15 cellular contexts compared by ENCODE assay signal in genomic region chr4:147547314-147548056, GRCh38.
A peak's percentile ranks its signal among the peaks of the same experiment; 100 is the strongest.
DNase-seq lines count a peak whose midpoint lies in the region; ATAC-seq and TF ChIP-seq lines count a peak whose summit lies in the region.
"Had no signal": no experiment of that assay in that cellular context is flagged by ENCODE, and none has a peak within 500 bp of the region (broad histone marks: within the 10 kb centered on the region; RNA-seq: fewer than 3 reads in every experiment).

No MANE protein-coding gene starts in this region.

- H3K18ac ChIP-seq in IMR-90 (ENCODE audit: low read depth, low read length) = peak overlapping the region; percentile 84

- H2AFZ ChIP-seq in IMR-90 (replicated peaks; ENCODE audit: low read length, poor library complexity) = peak overlapping the region; percentile 74
- H2AFZ ChIP-seq: neural progenitor cell had no signal

- H3K36me3 ChIP-seq in IMR-90 (ENCODE audit: control insufficient read depth, insufficient read depth, low read length) = no peaks in the 10 kb centered on the region; the same call in 1 of the 2 replicates
- H3K36me3 ChIP-seq: neural progenitor cell had no signal

- peak overlapping the region; percentile 37; the same call in 1 of the 2 replicates for H3K9ac ChIP-seq in IMR-90 (ENCODE audit: low read depth, low read length)
- H3K9ac ChIP-seq: neural progenitor cell had no signal

- POLR2A ChIA-PET in IMR-90 (lab: Charles Lee; ENCODE audit: unreplicated experiment) = interaction anchor here (0.6 kb wide), 1 partner anchor 9 kb away, joined by 4 read pairs; no protein-coding TSS in a partner anchor

- DNase-seq in AG08395 (ENCODE audit: low spot score) = peak; percentile 23
- DNase-seq in IMR-90 = peak; percentile 88
- DNase-seq in fibroblast of the conjunctiva (ENCODE audit: low read depth) = peak; percentile 23
- DNase-seq in posterior cingulate gyrus = no peak
- DNase-seq in activated CD4-positive, alpha-beta T cell treated with anti-CD3 and anti-CD28 coated beads for 1 hour = no peak
- DNase-seq: activated CD8-positive, alpha-beta memory T cell treated with anti-CD3 and anti-CD28 coated beads, Interleukin-2, amount 50 U/mL, for 48 hours; dermis blood vessel endothelial cell; NCI-H510A; SW 1271 had no signal

- no peak for TF ChIP-seq CTCF in IMR-90 (conservative IDR thresholded peaks at IDR 0.05; ENCODE audit: low read depth, low read length)

- ATAC-seq in GM19395 (IDR thresholded peaks at IDR 0.05; ENCODE audit: unreplicated experiment) (peak; percentile 41), IMR-90 (ENCODE audit: low read depth) (peak; percentile 32), HG02840 (IDR thresholded peaks at IDR 0.05; ENCODE audit: low FRiP score, unreplicated experiment) (no peak), HG02970 (IDR thresholded peaks at IDR 0.05; ENCODE audit: low FRiP score, unreplicated experiment) (no peak)
- ATAC-seq: K562 had no signal

- intact Hi-C loops in IMR-90 (cut with micrococcal nuclease) (no loop called here), posterior cingulate gyrus (cut with DNase I) (no loop called here)

- peak overlapping the region; percentile 83 for H3K27ac ChIP-seq in IMR-90 (ENCODE audit: insufficient read depth, low read length)
- H3K27ac ChIP-seq: C4-2B, neural progenitor cell had no signal

- H2BK5ac ChIP-seq in IMR-90 (ENCODE audit: low read depth, low read length, poor library complexity, severe bottlenecking) = peak overlapping the region; percentile 99

- in situ Hi-C loops in IMR-90 (cut with MboI; ENCODE audit: low sequenced_read_pairs) = no loop called here

- no peaks in the 10 kb centered on the region for H3K27me3 ChIP-seq in IMR-90 (ENCODE audit: control insufficient read depth, insufficient read depth, low read length)
- H3K27me3 ChIP-seq: neural progenitor cell had no signal

- dilution Hi-C loops in IMR-90 (cut with HindIII; ENCODE audit: low sequenced_read_pairs, unreplicated experiment) = no loop called here

- CTCF ChIA-PET in IMR-90 (lab: Yijun Ruan, JAX) = interaction anchor here (1.5 kb wide), 1 partner anchor 10 kb away, joined by 4 read pairs; no protein-coding TSS in a partner anchor

- H3K4ac ChIP-seq in IMR-90 (ENCODE audit: low read depth, low read length) = peak overlapping the region; percentile 87

- H3K14ac ChIP-seq in IMR-90 (replicated peaks; ENCODE audit: low read depth, low read length) = peak overlapping the region; percentile 75; the same call in 1 of the 2 replicates

- H4K91ac ChIP-seq in IMR-90 (ENCODE audit: insufficient read depth, low read depth, low read length) = peak overlapping the region; percentile 94

- H3K56ac ChIP-seq in IMR-90 (ENCODE audit: extremely low read depth, insufficient read depth, low read length) = peak overlapping the region; percentile 29

- no peaks in the 10 kb centered on the region for H4K20me1 ChIP-seq in IMR-90 (ENCODE audit: insufficient read depth, low read length)

- peak overlapping the region; percentile 71; the same call in 2 of the 3 replicates for H2BK15ac ChIP-seq in IMR-90 (ENCODE audit: low read depth, low read length)

- TF ChIP-seq POLR2A in IMR-90 (IDR thresholded peaks at IDR 0.05; ENCODE audit: low read depth, low read length) = 0 out of 2 replicates have a peak, but pooled peaks have one; percentile 6

- H2BK120ac ChIP-seq in IMR-90 (ENCODE audit: low read depth, low read length) = peak overlapping the region; percentile 89

- no CpG with 5 or more reads among the region's 4 CpGs for WGBS in IMR-90 (ENCODE audit: extremely low coverage in 2 of 2, insufficient read length in 1 of 2), 2 experiments

- peak; percentile 24 for TF ChIP-seq RAD21 in IMR-90 (IDR thresholded peaks at IDR 0.05; ENCODE audit: low read length)

- peak overlapping the region; percentile 62 to 88 for H4K8ac ChIP-seq in IMR-90 (ENCODE audit: low read depth in 2 of 2, low read length in 2 of 2)

- peak overlapping the region; percentile 70 for H2AK5ac ChIP-seq in IMR-90 (ENCODE audit: low read depth, low read length)

- peak overlapping the region; percentile 33; the same call in 1 of the 2 replicates for H3K4me2 ChIP-seq in IMR-90 (ENCODE audit: low read depth, low read length)
- H3K4me2 ChIP-seq: neural progenitor cell had no signal

- no peaks in the 10 kb centered on the region for H3K9me3 ChIP-seq in IMR-90 (ENCODE audit: control insufficient read depth, insufficient read depth, low read length)

- peak overlapping the region; percentile 80 for H2BK20ac ChIP-seq in IMR-90 (ENCODE audit: low read depth, low read length)

- peaks cover 0 to 8% of the 10 kb centered on the region in 2 experiments; a peak in 2 of 4 replicates for H3K79me1 ChIP-seq in IMR-90 (ENCODE audit: low read depth in 1 of 2, low read length in 2 of 2)

- H3K9me1 ChIP-seq in IMR-90 (ENCODE audit: insufficient read depth, low read length) = peaks cover 10% of the 10 kb centered on the region; the same call in 1 of the 2 replicates

- peaks cover 23% of the 10 kb centered on the region for H3K4me1 ChIP-seq in IMR-90 (ENCODE audit: control insufficient read depth, insufficient read depth, low read length)
- H3K4me1 ChIP-seq: neural progenitor cell had no signal

- H3K4me3 ChIP-seq in IMR-90 (ENCODE audit: insufficient read depth, low read depth, low read length) = no peak overlapping the region
- H3K4me3 ChIP-seq: K562, neural progenitor cell had no signal

- BruUV-seq in IMR-90 (replicated peaks; lab: Mats Ljungman, UMichigan) = no TSS peak

- peak overlapping the region; percentile 93 for H4K5ac ChIP-seq in IMR-90 (ENCODE audit: low read depth, low read length)

- H2AK9ac ChIP-seq in IMR-90 (replicated peaks; ENCODE audit: low read depth, low read length, poor library complexity) = no peak overlapping the region

- H3K23ac ChIP-seq in IMR-90 (ENCODE audit: low read depth, low read length) = peak overlapping the region; percentile 88; the same call in 1 of the 2 replicates

TF ChIP-seq in IMR-90, 13 proteins besides CTCF, POLR2A, EP300 and RAD21:
- TF ChIP-seq CEBPB (IDR thresholded peaks at IDR 0.05; ENCODE audit: low read depth, low read length) = peak; percentile 95
- TF ChIP-seq FOS (IDR thresholded peaks at IDR 0.05; ENCODE audit: low read depth, low read length) = peak; percentile 82
- TF ChIP-seq MAZ (IDR thresholded peaks at IDR 0.05; ENCODE audit: borderline replicate concordance, low read depth, low read length) = no peak
- TF ChIP-seq BHLHE40 (IDR thresholded peaks at IDR 0.05; ENCODE audit: low read depth, low read length) = peak; percentile 54; the same call in 1 of the 2 replicates
- TF ChIP-seq MAFK (IDR thresholded peaks at IDR 0.05; ENCODE audit: low read depth, low read length) = 0 out of 2 replicates have a peak, but pooled peaks have one; percentile 1

Comparison
In these comparisons a context has a peak if more than half of its experiments do, and no peak if none do; other contexts are left out.
1. DNase-seq: peak in AG08395 (single experiment), IMR-90 (single experiment) and fibroblast of the conjunctiva (single experiment); none in posterior cingulate gyrus (0 of 10) and activated CD4-positive, alpha-beta T cell treated with anti-CD3 and anti-CD28 coated beads for 1 hour (single experiment).
2. ATAC-seq: peak in GM19395 (single experiment) and IMR-90 (single experiment); none in HG02840 (single experiment) and HG02970 (single experiment).